9 cellular contexts compared by ENCODE assay signal in the genomic region with DNA sequence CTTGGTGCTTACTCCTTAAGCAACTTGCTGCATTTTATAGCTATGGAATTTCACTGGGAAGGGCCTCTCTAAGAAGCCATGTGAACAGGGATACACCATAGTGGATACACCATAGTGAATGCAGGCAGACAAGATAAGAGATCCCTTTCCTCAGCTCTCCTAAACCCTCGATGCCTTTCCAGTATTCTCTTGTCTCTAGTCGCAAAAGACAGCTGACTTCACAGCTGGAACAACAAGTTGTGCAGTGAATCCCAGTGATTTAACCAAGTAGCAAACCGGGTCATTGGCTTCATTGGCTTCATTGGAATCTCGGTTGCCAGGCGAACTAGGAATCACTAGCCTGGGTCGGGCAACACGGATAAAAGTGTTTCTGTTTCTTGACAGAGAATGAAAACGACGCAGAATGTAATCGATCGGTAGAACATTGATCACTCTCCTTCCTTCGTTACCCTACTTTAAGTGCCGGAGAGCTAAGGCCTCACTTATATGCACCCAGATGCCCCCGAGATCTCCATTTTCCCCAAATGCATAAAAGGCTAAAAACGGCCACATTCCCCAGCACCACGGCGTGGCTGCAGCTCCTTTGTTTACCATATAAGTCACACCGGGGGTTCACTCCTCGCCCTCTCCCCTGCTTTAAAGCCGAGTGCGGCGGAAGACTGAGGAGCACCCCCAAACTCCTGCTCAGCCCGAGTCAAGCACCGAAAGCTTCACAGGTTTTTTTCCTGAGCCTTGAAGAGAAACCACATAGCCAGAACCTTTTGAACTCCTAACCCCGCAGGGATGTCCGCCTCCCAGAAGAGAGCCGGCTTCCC. TPM values are rescaled to one million over a fixed set of nuclear protein-coding genes. Genes with fewer than 3 reads are reported as not detected.
DNase-seq lines count a peak whose midpoint lies in the region; ATAC-seq and TF ChIP-seq lines count a peak whose summit lies in the region.
"Had no signal": no experiment of that assay in that cellular context is flagged by ENCODE, and none has a peak within 500 bp of the region (broad histone marks: within the 10 kb centered on the region; RNA-seq: fewer than 3 reads in every experiment).

No MANE protein-coding gene starts in this region.

- peak overlapping the region; percentile 66 for H3K27ac Mint-ChIP-seq in WTC11
- no peak overlapping the region for H3K27ac Mint-ChIP-seq in Caco-2 (ENCODE audit: unreplicated experiment)

- intact Hi-C loops in Caco-2 (cut with micrococcal nuclease; ENCODE audit: unreplicated experiment): no loop called here

- no peaks in the 10 kb centered on the region; the same call in 1 of the 2 replicates for H3K27me3 ChIP-seq in Caco-2 (replicated peaks; ENCODE audit: control insufficient read depth, insufficient read depth, low read length)

- H3K36me3 Mint-ChIP-seq in WTC11 (no peaks in the 10 kb centered on the region), Caco-2 (ENCODE audit: insufficient read depth, unreplicated experiment) (no peaks in the 10 kb centered on the region)

- CTCF ChIA-PET in WTC11 (lab: Charles Lee) (interaction anchor here (0.6 to 4.6 kb wide), 17 partner anchors 14 to 354 kb away, joined by 3 to 29 read pairs (median 5); no protein-coding TSS in a partner anchor), Caco-2 (lab: Charles Lee) (interaction anchor here (1.2 kb wide), 1 partner anchor 713 kb away, joined by 3 read pairs; no protein-coding TSS in a partner anchor)

- no TSS peak for BruUV-seq in Caco-2 (replicated peaks; lab: Mats Ljungman, UMichigan)

- H3K9me3 ChIP-seq in Caco-2: no peaks in the 10 kb centered on the region
- H3K9me3 ChIP-seq: neutrophil had no signal

- H3K27me3 Mint-ChIP-seq in WTC11 (ENCODE audit: low read depth): peaks cover 21% of the 10 kb centered on the region
- H3K27me3 Mint-ChIP-seq in Caco-2 (ENCODE audit: insufficient read depth, unreplicated experiment): peaks cover 13% of the 10 kb centered on the region

- peaks cover 31% of the 10 kb centered on the region for H3K4me1 Mint-ChIP-seq in WTC11
- H3K4me1 Mint-ChIP-seq in Caco-2 (ENCODE audit: low read depth, unreplicated experiment): no peaks in the 10 kb centered on the region

- no peaks in the 10 kb centered on the region for H3K9me3 Mint-ChIP-seq in WTC11
- H3K9me3 Mint-ChIP-seq in Caco-2 (ENCODE audit: unreplicated experiment): no peaks in the 10 kb centered on the region

- no peaks in the 10 kb centered on the region for H3K36me3 ChIP-seq in Caco-2 (ENCODE audit: control insufficient read depth, insufficient read depth, low read length)
- H3K36me3 ChIP-seq: neutrophil had no signal

- TF ChIP-seq CTCF in WTC11 (IDR thresholded peaks at IDR 0.05) (no peak), Caco-2 (IDR thresholded peaks at IDR 0.05; ENCODE audit: insufficient read depth in 1 of 2, low read depth in 1 of 2, low read length in 1 of 2, severe bottlenecking in 1 of 2, unreplicated experiment in 1 of 2) (no peak)

- H3K4me3 ChIP-seq in Caco-2 (ENCODE audit: low read depth, low read length): no peak overlapping the region

- DNase-seq in GM04503 (ENCODE audit: low read depth): peak; percentile 34
- peak; percentile 30 for DNase-seq in WTC11 (ENCODE audit: low spot score)
- DNase-seq in hepatic stellate cell (ENCODE audit: low spot score): peak; percentile 24
- peak; percentile 37 for DNase-seq in renal cortical epithelial cell (ENCODE audit: low read depth)
- no peak for DNase-seq in OCI-M2 (lab: John Stamatoyannopoulos, UW; ENCODE audit: unreplicated experiment)
- DNase-seq in Caco-2: no peak

- H3K4me3 Mint-ChIP-seq in WTC11 (peak overlapping the region; percentile 97), Caco-2 (ENCODE audit: unreplicated experiment) (no peak overlapping the region)

- no peaks in the 10 kb centered on the region for H3K4me1 ChIP-seq in Caco-2

- peak; percentile 31 for ATAC-seq in WTC11
- ATAC-seq in HG02759 (IDR thresholded peaks at IDR 0.05; ENCODE audit: unreplicated experiment): no peak
- no peak for ATAC-seq in HG02588 (IDR thresholded peaks at IDR 0.05; ENCODE audit: unreplicated experiment)

- POLR2A ChIA-PET in WTC11 (lab: Charles Lee) (interaction anchor here (0.6 to 0.7 kb wide), 2 partner anchors 25 to 869 kb away, joined by 4 to 6 read pairs; no protein-coding TSS in a partner anchor), Caco-2 (lab: Charles Lee) (interaction anchor here (0.5 kb wide), 1 partner anchor 510 kb away, joined by 3 read pairs; no protein-coding TSS in a partner anchor)

TF ChIP-seq in WTC11, 78 proteins besides CTCF, POLR2A, EP300 and RAD21:
- TF ChIP-seq MYBL2 (CRISPR knock-in tag; IDR thresholded peaks at IDR 0.05) (peak; percentile 55; the same call in 1 of the 2 replicates), ZBTB21 (CRISPR knock-in tag; IDR thresholded peaks at IDR 0.05; ENCODE audit: borderline replicate concordance) (no peak), FOXJ3 (CRISPR knock-in tag; IDR thresholded peaks at IDR 0.05; ENCODE audit: borderline replicate concordance) (0 out of 2 replicates have a peak, but pooled peaks have one; percentile 31)

RNA-seq across cellular contexts. Expression of a gene that starts 0.7 kb away (rescaled TPM):
- 4.2 to 8.0 TPM (median 5.0 TPM) in 3 replicates for total RNA-seq in WTC11 (2021)
- total RNA-seq in renal cortical epithelial cell: 0.15 and 0.52 TPM in 2 replicates
- total RNA-seq in Caco-2 (2022): not detected in 2 replicates

Comparison
In these comparisons a context has a peak if more than half of its experiments do, and no peak if none do; other contexts are left out.
1. DNase-seq: peak in GM04503 (single experiment), WTC11 (single experiment), hepatic stellate cell (single experiment) and renal cortical epithelial cell (single experiment); none in OCI-M2 (single experiment) and Caco-2 (0 of 2).